18 cellular contexts compared by ENCODE assay signal in the genomic region with DNA sequence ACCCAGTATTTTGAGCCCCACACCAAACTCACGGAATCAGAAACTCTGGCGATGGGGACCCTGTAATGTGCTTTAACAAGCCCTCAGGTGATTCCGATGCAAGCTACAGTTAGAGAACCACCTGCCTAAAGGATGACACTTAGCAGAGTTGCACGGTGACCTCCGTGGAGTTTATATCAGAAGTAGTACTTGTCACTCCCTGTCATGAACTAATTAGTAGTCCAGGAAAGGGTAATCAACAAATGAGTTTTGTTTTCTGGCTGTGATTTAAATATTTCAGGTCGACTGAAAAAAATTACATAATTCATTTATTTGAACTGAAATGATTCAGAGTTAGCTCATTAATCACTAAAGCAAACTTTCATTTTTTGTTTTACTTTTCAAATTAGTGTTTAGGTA. TPM values are rescaled to one million over a fixed set of nuclear protein-coding genes. Genes with fewer than 3 reads are reported as not detected.
DNase-seq lines count a peak whose midpoint lies in the region; ATAC-seq, FAIRE-seq and TF ChIP-seq lines count a peak whose summit lies in the region.
"Had no signal": no experiment of that assay in that cellular context is flagged by ENCODE, and none has a peak within 500 bp of the region (broad histone marks: within the 10 kb centered on the region; RNA-seq: fewer than 3 reads in every experiment).

No MANE protein-coding gene starts in this region.

- POLR2A ChIA-PET in A549 (lab: Yijun Ruan, JAX), result interaction anchor here (1.4 kb wide), 1 partner anchor 56 kb away, joined by 14 read pairs; a partner anchor contains a TSS
- POLR2A ChIA-PET in activated B cell treated with CpG ODN at 0.5 μM for 24 hours (lab: Charles Lee), result interaction anchor here (0.7 to 2.8 kb wide), 18 partner anchors 12 to 592 kb away, joined by 3 to 51 read pairs (median 4); a partner anchor contains a TSS

- H3K79me2 ChIP-seq in KMS-11 (ENCODE audit: insufficient read depth, low read depth), result no peaks in the 10 kb centered on the region

- H3K4me1 ChIP-seq in A549 (no peaks in the 10 kb centered on the region), KMS-11 (ENCODE audit: low read depth, poor library complexity, severe bottlenecking) (peaks cover 9% of the 10 kb centered on the region), kidney (ENCODE audit: control insufficient read depth in 1 of 2, insufficient read depth in 1 of 2, low read depth in 1 of 2, low read length in 2 of 2) (no peaks in the 10 kb centered on the region)
- H3K4me1 ChIP-seq: ascending aorta, SJSA1 had no signal

- 49% methylated on average over 6 of the region's 6 CpGs for WGBS in A549 (ENCODE audit: missing lambda C conversion rate)

- CTCF ChIA-PET in A549 (lab: Yijun Ruan, JAX) (interaction anchor here (0.6 to 4.5 kb wide), 18 partner anchors 12 to 1565 kb away, joined by 3 to 39 read pairs (median 4); no protein-coding TSS in a partner anchor), activated B cell treated with CpG ODN at 0.5 μM for 24 hours (lab: Charles Lee) (interaction anchor here (0.6 to 15.3 kb wide), 22 partner anchors 8 to 1180 kb away, joined by 3 to 767 read pairs (median 7); a partner anchor contains a TSS)

- peaks cover 69% of the 10 kb centered on the region for H3K36me3 Mint-ChIP-seq in activated B cell treated with CpG ODN at 0.5 μM for 24 hours (ENCODE audit: low read depth)
- H3K36me3 Mint-ChIP-seq: activated naive CD8-positive, alpha-beta T cell; type B pancreatic cell had no signal

- no peak overlapping the region for H3K27ac ChIP-seq in A549
- H3K27ac ChIP-seq in KMS-11, result no peak overlapping the region
- H3K27ac ChIP-seq in kidney (ENCODE audit: low read depth in 2 of 2, low read length in 2 of 2), result no peak overlapping the region
- H3K27ac ChIP-seq: ascending aorta, right atrium auricular region, SJSA1 had no signal

- TF ChIP-seq CTCF in A549 (IDR thresholded peaks at IDR 0.05) (no peak), KMS-11 (conservative IDR thresholded peaks at IDR 0.05; ENCODE audit: low read depth, low read length) (no peak), activated B cell treated with CpG ODN at 0.5 μM for 24 hours (IDR thresholded peaks at IDR 0.05) (no peak), kidney (IDR thresholded peaks at IDR 0.05; ENCODE audit: borderline replicate concordance, extremely low read depth, insufficient read depth) (no peak)

- no peaks in the 10 kb centered on the region for H4K20me1 ChIP-seq in KMS-11 (ENCODE audit: insufficient read depth)

- intact Hi-C loops in activated B cell treated with CpG ODN at 0.5 μM for 24 hours (cut with micrococcal nuclease), result loop anchor here (1.0 to 10.0 kb wide), 6 partner anchors 130 to 1197 kb away; no protein-coding TSS in a partner anchor
- intact Hi-C loops in kidney (cut with DNase I), result no loop called here

- H3K4me1 Mint-ChIP-seq in activated B cell treated with CpG ODN at 0.5 μM for 24 hours, result peaks cover 68% of the 10 kb centered on the region

- H3K4me2 ChIP-seq in A549 (peak overlapping the region; percentile 69; the same call in 2 of the 3 replicates), KMS-11 (peak overlapping the region; percentile 16; the same call in 1 of the 2 replicates)

- ATAC-seq in A549, result no peak
- no peak for ATAC-seq in activated B cell treated with CpG ODN at 0.5 μM for 24 hours (ENCODE audit: low read depth)

- H3K27ac Mint-ChIP-seq in activated B cell treated with CpG ODN at 0.5 μM for 24 hours, result peak overlapping the region; percentile 84
- H3K27ac Mint-ChIP-seq: activated CD8-positive, alpha-beta T cell treated with anti-CD3 and anti-CD28 coated beads, Interleukin-2, amount 10 ng/mL, durations not matched to agents 7 days and 5 days; nephron; type B pancreatic cell had no signal

- no peak overlapping the region for H3K9ac ChIP-seq in KMS-11
- H3K9ac ChIP-seq in kidney (ENCODE audit: low read length in 2 of 2), result peak overlapping the region in 1 of 2 donors; percentile 42

- H3K36me3 ChIP-seq in KMS-11 (ENCODE audit: insufficient read depth), result no peaks in the 10 kb centered on the region
- H3K36me3 ChIP-seq in kidney (ENCODE audit: control insufficient read depth in 1 of 2, insufficient read depth in 2 of 2, low read length in 2 of 2), result no peaks in the 10 kb centered on the region
- H3K36me3 ChIP-seq: ascending aorta, esophagus squamous epithelium, right atrium auricular region, SJSA1 had no signal

- H3K9me3 ChIP-seq in A549, result no peaks in the 10 kb centered on the region
- no peaks in the 10 kb centered on the region for H3K9me3 ChIP-seq in kidney (ENCODE audit: control insufficient read depth in 1 of 2, low read length in 2 of 2)
- H3K9me3 ChIP-seq: ascending aorta, esophagus squamous epithelium, right atrium auricular region, SJSA1 had no signal

- H3K4me3 ChIP-seq in A549 (no peak overlapping the region), KMS-11 (IDR thresholded peaks at IDR 0.05; ENCODE audit: insufficient read depth, low read depth, low read length) (no peak overlapping the region), kidney (ENCODE audit: low read length in 2 of 2) (peak overlapping the region; percentile 67 to 76)

- peak overlapping the region; percentile 80 for H3K4me3 Mint-ChIP-seq in activated B cell treated with CpG ODN at 0.5 μM for 24 hours

- no peaks in the 10 kb centered on the region for H3K27me3 Mint-ChIP-seq in activated B cell treated with CpG ODN at 0.5 μM for 24 hours
- H3K27me3 Mint-ChIP-seq: activated naive CD8-positive, alpha-beta T cell had no signal

- no peak for TF ChIP-seq RAD21 in A549 (conservative IDR thresholded peaks at IDR 0.05 in 1 of 2, IDR thresholded peaks at IDR 0.05 in 1 of 2)

- no peak for TF ChIP-seq EP300 in A549 (IDR thresholded peaks at IDR 0.05)

- H2AFZ ChIP-seq in KMS-11 (ENCODE audit: low read depth), result peak overlapping the region; percentile 63; the same call in 1 of the 2 replicates

- FAIRE-seq in A549 (lab: Jason Lieb, UNC) (no peak), kidney (lab: Jason Lieb, UNC) (no peak)
- FAIRE-seq: endometrium, TTC549 had no signal

- TF ChIP-seq POLR2A in A549 (IDR thresholded peaks at IDR 0.05; ENCODE audit: low read length), result no peak

- no peaks in the 10 kb centered on the region for H3K9me3 Mint-ChIP-seq in activated B cell treated with CpG ODN at 0.5 μM for 24 hours
- H3K9me3 Mint-ChIP-seq: nephron, type B pancreatic cell had no signal

- DNase-seq in A549 (ENCODE audit: low read depth in 1 of 2, low spot score in 1 of 2) (no peak), activated B cell treated with CpG ODN at 0.5 μM for 24 hours (no peak), kidney (no peak), RKO (ENCODE audit: low spot score) (no peak), amygdala (lab: John Stamatoyannopoulos, UW) (no peak), COLO829 (ENCODE audit: low spot score) (no peak)
- no peak for DNase-seq in activated CD4-positive, alpha-beta T cell treated with anti-CD3 and anti-CD28 coated beads, Interleukin-2, amount 50 U/mL, for 48 hours

- no peaks in the 10 kb centered on the region for H3K27me3 ChIP-seq in KMS-11 (ENCODE audit: insufficient read depth, low read depth)
- H3K27me3 ChIP-seq: ascending aorta, esophagus squamous epithelium, right atrium auricular region, SJSA1 had no signal

TF ChIP-seq in A549, 52 proteins besides CTCF, POLR2A, EP300 and RAD21 (continues in another document):
- TF ChIP-seq MYC (IDR thresholded peaks at IDR 0.05; ENCODE audit: borderline replicate concordance, low read length), result no peak
- TF ChIP-seq, protein P1, sequence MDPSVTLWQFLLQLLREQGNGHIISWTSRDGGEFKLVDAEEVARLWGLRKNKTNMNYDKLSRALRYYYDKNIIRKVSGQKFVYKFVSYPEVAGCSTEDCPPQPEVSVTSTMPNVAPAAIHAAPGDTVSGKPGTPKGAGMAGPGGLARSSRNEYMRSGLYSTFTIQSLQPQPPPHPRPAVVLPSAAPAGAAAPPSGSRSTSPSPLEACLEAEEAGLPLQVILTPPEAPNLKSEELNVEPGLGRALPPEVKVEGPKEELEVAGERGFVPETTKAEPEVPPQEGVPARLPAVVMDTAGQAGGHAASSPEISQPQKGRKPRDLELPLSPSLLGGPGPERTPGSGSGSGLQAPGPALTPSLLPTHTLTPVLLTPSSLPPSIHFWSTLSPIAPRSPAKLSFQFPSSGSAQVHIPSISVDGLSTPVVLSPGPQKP (IDR thresholded peaks at IDR 0.05; ENCODE audit: low read depth, low read length), result no peak
- no peak for TF ChIP-seq CBX8 (IDR thresholded peaks at IDR 0.05)
- TF ChIP-seq RARB (CRISPR knock-in tag; IDR thresholded peaks at IDR 0.05), result no peak
- TF ChIP-seq HOXB13 (CRISPR knock-in tag; IDR thresholded peaks at IDR 0.05; ENCODE audit: low read depth), result no peak
- TF ChIP-seq, protein P2, sequence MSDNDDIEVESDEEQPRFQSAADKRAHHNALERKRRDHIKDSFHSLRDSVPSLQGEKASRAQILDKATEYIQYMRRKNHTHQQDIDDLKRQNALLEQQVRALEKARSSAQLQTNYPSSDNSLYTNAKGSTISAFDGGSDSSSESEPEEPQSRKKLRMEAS (IDR thresholded peaks at IDR 0.05), result no peak

RNA-seq across cellular contexts. Expression of a gene that starts 56.4 kb away (rescaled TPM):
- polyA plus RNA-seq in A549 (2011; rRNA removed) (14.2 and 28.5 TPM in 2 replicates), A549 (2017; fragmentation: RNase III; extraction: RNeasy Plus Mini Kit Qiagen cat#74134 plus additional on column Dnase treatment) (36.1 to 39.2 TPM (median 37.0 TPM) in 3 replicates), kidney (ENCODE audit: insufficient read depth, low read depth, low replicate concordance) (12.8 TPM)
- 6.0 and 9.0 TPM in 2 replicates for polyA plus RNA-seq in A549 (2012; cell fraction: cytosol; rRNA removed)
- polyA plus RNA-seq in A549 (2012; cell fraction: nucleus; rRNA removed), result 2.1 and 4.0 TPM in 2 replicates
- 12.1 and 13.0 TPM in 2 replicates for polyA minus RNA-seq in A549 (2011; rRNA and poly(A)+ RNA removed)
- total RNA-seq in activated B cell treated with CpG ODN at 0.5 μM for 24 hours (52.5 and 54.1 TPM in 2 replicates), kidney (26.9 TPM)

Comparison
In these comparisons a context has a peak if more than half of its experiments do, and no peak if none do; other contexts are left out.
1. H3K4me3 ChIP-seq: peak in kidney (2 of 2); none in A549 (single experiment) and KMS-11 (single experiment).